In genomic region chr4:36489798-36490197, GRCh38 we compare ENCODE assay signal across 7 cellular contexts.
"Had no signal": no experiment of that assay in that cellular context is flagged by ENCODE, and none has a peak within 500 bp of the region (broad histone marks: within the 10 kb centered on the region; RNA-seq: fewer than 3 reads in every experiment).

No MANE protein-coding gene starts in this region.

- H3K36me3 Mint-ChIP-seq: IgD-negative memory B cell had no signal

- H3K27ac ChIP-seq: HL-60 had no signal

- H3K4me3 Mint-ChIP-seq: IgD-negative memory B cell had no signal

- FAIRE-seq: HepG2, HTR-8/SVneo, K562 had no signal

- H3K9me3 Mint-ChIP-seq: IgD-negative memory B cell had no signal

- DNase-seq: IMR-90, KBM-7 had no signal

- ATAC-seq: HepG2, K562 had no signal

- H3K4me1 Mint-ChIP-seq: IgD-negative memory B cell had no signal

- H3K27me3 Mint-ChIP-seq: IgD-negative memory B cell had no signal

- H3K4me3 ChIP-seq: K562 had no signal

- H3K27ac Mint-ChIP-seq: IgD-negative memory B cell had no signal
